ENCODE assay signal across 8 cellular contexts in genomic region chr11:129278586-129279319, GRCh38.
DNase-seq lines count a peak whose midpoint lies in the region; ATAC-seq, FAIRE-seq and TF ChIP-seq lines count a peak whose summit lies in the region.

No MANE protein-coding gene starts in this region.

- TF ChIP-seq CTCF in uterus (IDR thresholded peaks at IDR 0.05), result no peak

- no peaks in the 10 kb centered on the region for H3K9me3 Mint-ChIP-seq in T-cell

- CTCF ChIA-PET in T-cell (lab: Charles Lee), result no interaction called here

- H3K9me3 ChIP-seq in endocrine pancreas (ENCODE audit: control insufficient read depth, low read length), result no peaks in the 10 kb centered on the region
- no peaks in the 10 kb centered on the region for H3K9me3 ChIP-seq in mucosa of rectum (ENCODE audit: control insufficient read depth in 2 of 2, low read length in 2 of 2)
- no peaks in the 10 kb centered on the region for H3K9me3 ChIP-seq in uterus

- H3K27me3 Mint-ChIP-seq in T-cell, result peaks cover 0 to 38% of the 10 kb centered on the region in 2 donors

- H3K4me3 ChIP-seq in endocrine pancreas (ENCODE audit: control insufficient read depth, insufficient read depth, low read length), result peak overlapping the region; percentile 80
- peak overlapping the region; percentile 64 to 83 for H3K4me3 ChIP-seq in mucosa of rectum (ENCODE audit: low read length in 2 of 2)
- H3K4me3 ChIP-seq in uterus, result peak overlapping the region; percentile 38 to 74

- FAIRE-seq in GM19239 (lab: Jason Lieb, UNC), result no peak

- no peaks in the 10 kb centered on the region for H3K27me3 ChIP-seq in endocrine pancreas (ENCODE audit: control insufficient read depth, insufficient read depth, low read length)
- no peaks in the 10 kb centered on the region for H3K27me3 ChIP-seq in mucosa of rectum (ENCODE audit: control insufficient read depth in 2 of 2, insufficient read depth in 2 of 2, low read length in 2 of 2)
- no peaks in the 10 kb centered on the region for H3K27me3 ChIP-seq in uterus

- peak overlapping the region in 1 of 2 donors; percentile 66 for H3K27ac Mint-ChIP-seq in T-cell

- H3K36me3 Mint-ChIP-seq in T-cell, result no peaks in the 10 kb centered on the region

- H3K9ac ChIP-seq in endocrine pancreas (ENCODE audit: control insufficient read depth, insufficient read depth, low read length) (peak overlapping the region; percentile 84), mucosa of rectum (ENCODE audit: low read depth in 1 of 2, low read length in 2 of 2) (peak overlapping the region; percentile 60 to 75)

- intact Hi-C loops in uterus (cut with DNase I; ENCODE audit: low total_unique reads), result no loop called here

- H3K4me1 Mint-ChIP-seq in T-cell, result peaks cover 29 to 42% (median 40%) of the 10 kb centered on the region in 3 donors

- TF ChIP-seq POLR2A in uterus (IDR thresholded peaks at IDR 0.05), result no peak

- H3K4me3 Mint-ChIP-seq in T-cell, result peak overlapping the region; percentile 82 to 84 (median 82)

- peak; percentile 27 for DNase-seq in EL
- DNase-seq in T-cell, result peak in 8 of 34 experiments; percentile 2 to 15 (median 8)
- peak in 1 of 2 donors; percentile 24 for DNase-seq in uterus
- DNase-seq in GM19239 (ENCODE audit: insufficient read length, low spot score), result no peak

- H3K27ac ChIP-seq in mucosa of rectum (ENCODE audit: low read depth in 2 of 2, low read length in 2 of 2) (no peak overlapping the region), uterus (peak overlapping the region; percentile 77)

- peak; percentile 5 for ATAC-seq in HG02759 (IDR thresholded peaks at IDR 0.05; ENCODE audit: unreplicated experiment)
- ATAC-seq in T-cell (replicated peaks in 1 of 4), result peak in 2 of 4 experiments; percentile 2 to 3
- ATAC-seq in HG03469 (IDR thresholded peaks at IDR 0.05; ENCODE audit: unreplicated experiment), result no peak

- H3K36me3 ChIP-seq in endocrine pancreas (ENCODE audit: control insufficient read depth, insufficient read depth, low read length), result no peaks in the 10 kb centered on the region
- no peaks in the 10 kb centered on the region for H3K36me3 ChIP-seq in mucosa of rectum (ENCODE audit: control insufficient read depth in 2 of 2, insufficient read depth in 2 of 2, low read length in 2 of 2)
- H3K36me3 ChIP-seq in uterus, result no peaks in the 10 kb centered on the region

- POLR2A ChIA-PET in T-cell (lab: Charles Lee), result no interaction called here

- H3K4me1 ChIP-seq in endocrine pancreas (ENCODE audit: control insufficient read depth, insufficient read depth, low read length), result peaks cover 14% of the 10 kb centered on the region
- H3K4me1 ChIP-seq in mucosa of rectum (ENCODE audit: control insufficient read depth in 2 of 2, insufficient read depth in 2 of 2, low read length in 2 of 2), result peaks cover 28 to 35% of the 10 kb centered on the region in 2 donors
- peaks cover 0 to 12% of the 10 kb centered on the region in 2 donors for H3K4me1 ChIP-seq in uterus

Comparison
In these comparisons a context has a peak if more than half of its experiments do, and no peak if none do; other contexts are left out.
1. H3K27ac ChIP-seq: peak in uterus (2 of 2); none in mucosa of rectum (0 of 2).
2. Peak in every context shown above with its lines, with median percentiles within 50 percentile points of each other: H3K4me3 ChIP-seq.